ENCODE assay signal across 8 cellular contexts in genomic region chr2:129936334-129936934, GRCh38. TPM values are rescaled to one million over a fixed set of nuclear protein-coding genes. Genes with fewer than 3 reads are reported as not detected.
DNase-seq lines count a peak whose midpoint lies in the region; ATAC-seq and TF ChIP-seq lines count a peak whose summit lies in the region.

No MANE protein-coding gene starts in this region.

- no peak overlapping the region for H3K4me3 ChIP-seq in right atrium auricular region

- H3K4me1 Mint-ChIP-seq in mesothelial cell of epicardium = peaks cover 12% of the 10 kb centered on the region

- no peaks in the 10 kb centered on the region for H3K9me3 ChIP-seq in right atrium auricular region

- H3K27me3 ChIP-seq in right atrium auricular region = no peaks in the 10 kb centered on the region

- no peaks in the 10 kb centered on the region for H3K4me1 ChIP-seq in right atrium auricular region

- ATAC-seq in HG02938 (IDR thresholded peaks at IDR 0.05; ENCODE audit: unreplicated experiment) = peak; percentile 45
- no peak for ATAC-seq in GM19467 (IDR thresholded peaks at IDR 0.05; ENCODE audit: unreplicated experiment)

- H3K27me3 Mint-ChIP-seq in mesothelial cell of epicardium (ENCODE audit: low read depth) = peaks cover 12% of the 10 kb centered on the region

- H3K9me3 Mint-ChIP-seq in mesothelial cell of epicardium = no peaks in the 10 kb centered on the region

- no peaks in the 10 kb centered on the region for H3K36me3 Mint-ChIP-seq in mesothelial cell of epicardium

- TF ChIP-seq CTCF in mesothelial cell of epicardium (IDR thresholded peaks at IDR 0.05; ENCODE audit: unreplicated experiment) (peak; percentile 63), right atrium auricular region (IDR thresholded peaks at IDR 0.05) (no peak)

- H3K27ac Mint-ChIP-seq in mesothelial cell of epicardium = no peak overlapping the region

- no peaks in the 10 kb centered on the region for H3K36me3 ChIP-seq in right atrium auricular region

- H3K27ac ChIP-seq in right atrium auricular region = no peak overlapping the region

- H3K4me3 Mint-ChIP-seq in mesothelial cell of epicardium = no peak overlapping the region

- DNase-seq in NCI-H1417 (lab: John Stamatoyannopoulos, UW) = peak in 2 of 3 experiments; percentile 10 to 82
- DNase-seq in NCI-H1417 treated with DMSO at 0.1 percent for 48 hours (lab: John Stamatoyannopoulos, UW) = no peak
- peak; percentile 24 for DNase-seq in UCSD-AML1 (lab: John Stamatoyannopoulos, UW; ENCODE audit: unreplicated experiment)
- peak in 1 of 2 experiments; percentile 66 for DNase-seq in mesothelial cell of epicardium (ENCODE audit: low spot score in 2 of 2, unreplicated experiment in 2 of 2)
- DNase-seq in right atrium auricular region (ENCODE audit: low spot score) = no peak
- no peak for DNase-seq in dermis blood vessel endothelial cell

RNA-seq across cellular contexts. Expression of gene RAB6C, which starts 43.0 kb away (rescaled TPM):
- total RNA-seq in mesothelial cell of epicardium (0.16 to 0.18 TPM in 2 of 3 replicates, not detected in the other), right atrium auricular region (not detected), dermis blood vessel endothelial cell (under 0.01 TPM in 1 of 2 replicates, not detected in the other)

Comparison
In these comparisons a context has a peak if more than half of its experiments do, and no peak if none do; other contexts are left out.
1. DNase-seq: peak in NCI-H1417 (2 of 3) and UCSD-AML1 (single experiment); none in NCI-H1417 treated with DMSO at 0.1 percent for 48 hours (single experiment), right atrium auricular region (single experiment) and dermis blood vessel endothelial cell (single experiment).